24 cellular contexts compared by ENCODE assay signal in the genomic region with DNA sequence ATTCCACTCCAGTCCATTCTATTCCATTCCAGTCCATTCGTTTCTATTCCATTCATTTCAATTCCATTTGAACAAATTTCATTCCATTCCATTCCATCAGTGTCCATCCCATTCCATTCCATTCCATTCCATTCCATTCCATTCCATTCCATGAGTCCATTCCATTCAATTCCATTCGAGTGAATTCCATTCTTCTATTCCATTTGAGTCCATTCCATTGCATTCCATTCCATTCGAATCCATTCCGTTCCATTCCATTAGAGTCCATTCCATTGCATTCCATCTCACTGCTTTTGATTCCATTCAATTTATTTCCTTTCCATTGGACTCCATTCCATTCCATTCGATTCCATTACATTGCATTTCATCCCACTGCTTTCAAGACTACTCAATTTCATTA.
DNase-seq lines count a peak whose midpoint lies in the region; ATAC-seq, FAIRE-seq and TF ChIP-seq lines count a peak whose summit lies in the region.
"Had no signal": no experiment of that assay in that cellular context is flagged by ENCODE, and none has a peak within 500 bp of the region (broad histone marks: within the 10 kb centered on the region; RNA-seq: fewer than 3 reads in every experiment).

No MANE protein-coding gene starts in this region.

- H3K36me3 ChIP-seq in HepG2 (replicated peaks in 1 of 2; ENCODE audit: control insufficient read depth in 1 of 2, insufficient read depth in 2 of 2, low read length in 2 of 2): no peaks in the 10 kb centered on the region
- H3K36me3 ChIP-seq in right lobe of liver: no peaks in the 10 kb centered on the region
- H3K36me3 ChIP-seq in K562 (ENCODE audit: control insufficient read depth, insufficient read depth, low read length): no peaks in the 10 kb centered on the region
- H3K36me3 ChIP-seq: BE2C, BLaER1 had no signal

- POLR2A ChIA-PET in HepG2 (lab: Yijun Ruan, JAX) (no interaction called here), K562 (lab: Yijun Ruan, JAX) (no interaction called here)

- intact Hi-C loops in HepG2 (cut with micrococcal nuclease; ENCODE audit: unreplicated experiment) (no loop called here), right lobe of liver (cut with DNase I) (no loop called here), K562 (cut with micrococcal nuclease) (no loop called here)

- TF ChIP-seq POLR2A in HepG2 (IDR thresholded peaks at IDR 0.05; ENCODE audit: insufficient read depth in 1 of 2, low read depth in 2 of 2, low read length in 2 of 2): no peak
- no peak for TF ChIP-seq POLR2A in right lobe of liver (IDR thresholded peaks at IDR 0.05)
- TF ChIP-seq POLR2A in K562 (conservative IDR thresholded peaks at IDR 0.05): no peak

- CTCF ChIA-PET in HepG2 (lab: Yijun Ruan, JAX; ENCODE audit: low intra/inter-chr PET ratio, low total read pairs) (no interaction called here), K562 (lab: Yijun Ruan, JAX; ENCODE audit: low intra/inter-chr PET ratio) (no interaction called here)

- H3K4me3 ChIP-seq in HepG2 (replicated peaks in 1 of 3; ENCODE audit: insufficient read depth in 1 of 3, low read depth in 2 of 3, low read length in 3 of 3): no peak overlapping the region
- no peak overlapping the region for H3K4me3 ChIP-seq in right lobe of liver
- H3K4me3 ChIP-seq in K562: no peak overlapping the region
- H3K4me3 ChIP-seq: BLaER1 had no signal

- FAIRE-seq in HepG2 (lab: Jason Lieb, UNC): no peak
- FAIRE-seq in K562 (lab: Jason Lieb, UNC): no peak
- FAIRE-seq: A204.1, GM12891, GM19239 had no signal

- BruUV-seq in HepG2 (replicated peaks; lab: Mats Ljungman, UMichigan) (no TSS peak), K562 (replicated peaks; lab: Mats Ljungman, UMichigan) (no TSS peak)

- no peaks in the 10 kb centered on the region for H3K4me1 ChIP-seq in HepG2 (ENCODE audit: insufficient read depth, low read length)
- no peaks in the 10 kb centered on the region for H3K4me1 ChIP-seq in right lobe of liver
- no peaks in the 10 kb centered on the region for H3K4me1 ChIP-seq in K562 (replicated peaks in 1 of 2; ENCODE audit: control insufficient read depth in 2 of 2, insufficient read depth in 2 of 2, low read length in 2 of 2)
- H3K4me1 ChIP-seq: BE2C, BLaER1 had no signal

- H3K9ac ChIP-seq in HepG2 (ENCODE audit: insufficient read depth, low read depth, low read length): no peak overlapping the region
- no peak overlapping the region for H3K9ac ChIP-seq in K562 (ENCODE audit: insufficient read depth in 1 of 2, low read depth in 2 of 2, low read length in 2 of 2)
- H3K9ac ChIP-seq: BLaER1 had no signal

- H3K4me2 ChIP-seq in HepG2 (ENCODE audit: low read depth, low read length): no peak overlapping the region
- no peak overlapping the region for H3K4me2 ChIP-seq in K562 (ENCODE audit: insufficient read depth, low read length)
- H3K4me2 ChIP-seq: BLaER1 had no signal

- DNase-seq in HepG2 (ENCODE audit: low spot score) (no peak), right lobe of liver (no peak), K562 (ENCODE audit: extremely low read depth in 1 of 4, low spot score in 3 of 4) (no peak), GDM1 (lab: John Stamatoyannopoulos, UW) (no peak)
- DNase-seq: ACHN; BE2C; C1 segment of cervical spinal cord; CD4-positive, alpha-beta memory T cell; CD4-positive, CD25-positive, alpha-beta regulatory T cell; CD8-positive, alpha-beta memory T cell; COR-L47; DMS 273 treated with DMSO at 0.1 percent for 48 hours; DMS153; DMS53; DMS79; DND-41; EL; GF-D8 had no signal

- H2AFZ ChIP-seq in HepG2 (ENCODE audit: low read length) (no peak overlapping the region), K562 (ENCODE audit: low read depth, low read length) (no peak overlapping the region)

- TF ChIP-seq RAD21 in HepG2 (CRISPR knock-in tag; IDR thresholded peaks at IDR 0.05) (no peak), K562 (CRISPR knock-in tag; conservative IDR thresholded peaks at IDR 0.05 in 1 of 2, IDR thresholded peaks at IDR 0.05 in 1 of 2) (no peak)

- H3K27me3 ChIP-seq in HepG2 (ENCODE audit: control insufficient read depth in 1 of 2, insufficient read depth in 2 of 2, low read length in 2 of 2) (no peaks in the 10 kb centered on the region), right lobe of liver (no peaks in the 10 kb centered on the region), K562 (ENCODE audit: control insufficient read depth in 2 of 2, insufficient read depth in 2 of 2, low read length in 2 of 2) (no peaks in the 10 kb centered on the region)
- H3K27me3 ChIP-seq: BE2C, BLaER1 had no signal

- H3K79me2 ChIP-seq in HepG2 (ENCODE audit: insufficient read depth, low read length): no peaks in the 10 kb centered on the region
- H3K79me2 ChIP-seq in K562 (ENCODE audit: control insufficient read depth, insufficient read depth, low read length): no peaks in the 10 kb centered on the region

- WGBS in HepG2 (ENCODE audit: low lambda C conversion rate): 23% methylated on average over 5 of the region's 5 CpGs
- 37% methylated on average over 5 of the region's 5 CpGs for WGBS in right lobe of liver (ENCODE audit: insufficient coverage, low coverage, low lambda C conversion rate, missing lambda C conversion rate)
- 2% methylated on average over 5 of the region's 5 CpGs for WGBS in K562 (ENCODE audit: insufficient coverage, low coverage, missing lambda C conversion rate)

- TF ChIP-seq CTCF in HepG2 (CRISPR knock-in tag; IDR thresholded peaks at IDR 0.05) (no peak), right lobe of liver (IDR thresholded peaks at IDR 0.05) (no peak), K562 (IDR thresholded peaks at IDR 0.05 in 2 of 3, conservative IDR thresholded peaks at IDR 0.05 in 1 of 3; ENCODE audit: insufficient read depth in 2 of 3, low read depth in 1 of 3, low read length in 3 of 3) (no peak)

- in situ Hi-C loops in HepG2 (cut with HindIII; ENCODE audit: extremely low pct_ligation_motif_present, low pct_unique_long_range_greater_than_20kb) (no loop called here), K562 (cut with MboI) (no loop called here)

- ATAC-seq in HepG2 (no peak), right lobe of liver (no peak), K562 (no peak), GM21529 (IDR thresholded peaks at IDR 0.05; ENCODE audit: unreplicated experiment) (no peak)

- TF ChIP-seq EP300 in HepG2 (IDR thresholded peaks at IDR 0.05; ENCODE audit: low read depth in 2 of 2, low read length in 2 of 2): no peak
- no peak for TF ChIP-seq EP300 in HepG2 (CRISPR knock-in tag; IDR thresholded peaks at IDR 0.05; ENCODE audit: borderline replicate concordance)
- TF ChIP-seq EP300 in K562 (IDR thresholded peaks at IDR 0.05; ENCODE audit: low read length): no peak

- no peaks in the 10 kb centered on the region for H4K20me1 ChIP-seq in HepG2 (ENCODE audit: insufficient read depth, low read length)
- H4K20me1 ChIP-seq in K562 (replicated peaks; ENCODE audit: control insufficient read depth, insufficient read depth, low read length): no peaks in the 10 kb centered on the region
- H4K20me1 ChIP-seq: BLaER1 had no signal

- H3K9me3 ChIP-seq in HepG2 (ENCODE audit: low read length) (no peaks in the 10 kb centered on the region), right lobe of liver (peaks cover 0 to 40% (median 11%) of the 10 kb centered on the region in 4 donors), K562 (replicated peaks; ENCODE audit: control insufficient read depth, insufficient read depth, low read depth, low read length) (peaks cover 7% of the 10 kb centered on the region; the same call in 1 of the 2 replicates)
- H3K9me3 ChIP-seq: BE2C, BLaER1 had no signal

- H3K27ac ChIP-seq in HepG2 (ENCODE audit: extremely low read length, insufficient read depth, low read length) (no peak overlapping the region), right lobe of liver (no peak overlapping the region), K562 (ENCODE audit: extremely low read depth, low read depth, low read length) (no peak overlapping the region)
- H3K27ac ChIP-seq: 22Rv1, BLaER1 had no signal

- no peaks in the 10 kb centered on the region for H3K9me1 ChIP-seq in K562 (ENCODE audit: control insufficient read depth, insufficient read depth, low read length)

TF ChIP-seq in HepG2, 621 proteins besides CTCF, POLR2A, EP300 and RAD21 (continues in another document):
- TF ChIP-seq ZNF292 (CRISPR knock-in tag; IDR thresholded peaks at IDR 0.05; ENCODE audit: borderline replicate concordance, low read depth): no peak
- TF ChIP-seq ZNF737 (CRISPR knock-in tag; IDR thresholded peaks at IDR 0.05; ENCODE audit: borderline replicate concordance): no peak

TF ChIP-seq in K562, 482 proteins besides CTCF, POLR2A, EP300 and RAD21:
- no peak for TF ChIP-seq MAFF (IDR thresholded peaks at IDR 0.05; ENCODE audit: low read length)
- no peak for TF ChIP-seq ZNF140 (CRISPR knock-in tag; IDR thresholded peaks at IDR 0.05)
- no peak for TF ChIP-seq RBM25 (IDR thresholded peaks at IDR 0.05; ENCODE audit: low read depth, low read length, severe bottlenecking)
- 0 out of 2 replicates have a peak, but pooled peaks have one; percentile 7 for TF ChIP-seq ELF2 (CRISPR knock-in tag; IDR thresholded peaks at IDR 0.05)
